Comparison of ENCODE assay signal across 22 cellular contexts in genomic region chr3:133910422-133910821, GRCh38. TPM values are rescaled to one million over a fixed set of nuclear protein-coding genes. Genes with fewer than 3 reads are reported as not detected.
DNase-seq lines count a peak whose midpoint lies in the region; ATAC-seq and TF ChIP-seq lines count a peak whose summit lies in the region.
"Had no signal": no experiment of that assay in that cellular context is flagged by ENCODE, and none has a peak within 500 bp of the region (broad histone marks: within the 10 kb centered on the region; RNA-seq: fewer than 3 reads in every experiment).

No MANE protein-coding gene starts in this region.

- no peaks in the 10 kb centered on the region for H3K36me3 Mint-ChIP-seq in chondrocyte (ENCODE audit: low read depth)
- no peaks in the 10 kb centered on the region for H3K36me3 Mint-ChIP-seq in neural progenitor cell
- H3K36me3 Mint-ChIP-seq: activated naive CD8-positive, alpha-beta T cell had no signal

- TF ChIP-seq CTCF in LNCaP clone FGC (IDR thresholded peaks at IDR 0.05; ENCODE audit: control insufficient read depth, extremely low read depth, insufficient read depth): peak; percentile 47
- TF ChIP-seq CTCF in chondrocyte (IDR thresholded peaks at IDR 0.05): peak; percentile 62
- TF ChIP-seq CTCF in neural progenitor cell (IDR thresholded peaks at IDR 0.05): peak; percentile 43

- no peak overlapping the region for H3K27ac ChIP-seq in neural progenitor cell
- H3K27ac ChIP-seq in SJCRH30: no peak overlapping the region
- H3K27ac ChIP-seq: epithelial cell of prostate, RWPE1, thyroid gland had no signal

- H3K9me3 ChIP-seq in neural progenitor cell (ENCODE audit: low read depth): no peaks in the 10 kb centered on the region
- no peaks in the 10 kb centered on the region for H3K9me3 ChIP-seq in SJCRH30 (replicated peaks)
- H3K9me3 ChIP-seq: thyroid gland had no signal

- no peak overlapping the region for H3K4me2 ChIP-seq in neural progenitor cell

- H2AFZ ChIP-seq in neural progenitor cell (replicated peaks): no peak overlapping the region

- H3K4me3 ChIP-seq in LNCaP clone FGC (ENCODE audit: low read depth, low read length) (no peak overlapping the region), neural progenitor cell (no peak overlapping the region), SJCRH30 (no peak overlapping the region)
- H3K4me3 ChIP-seq: thyroid gland had no signal

- H3K9me3 Mint-ChIP-seq in chondrocyte (ENCODE audit: low read depth): no peaks in the 10 kb centered on the region
- no peaks in the 10 kb centered on the region for H3K9me3 Mint-ChIP-seq in neural progenitor cell
- H3K9me3 Mint-ChIP-seq: activated CD4-positive, alpha-beta T cell treated with anti-CD3 and anti-CD28 coated beads, Interleukin-2, amount 10 ng/mL, durations not matched to agents 24 days and 14 days; central memory CD8-positive, alpha-beta T cell had no signal

- DNase-seq in EH (ENCODE audit: low read depth): peak; percentile 4
- no peak for DNase-seq in LNCaP clone FGC (ENCODE audit: low read depth)
- DNase-seq in chondrocyte (ENCODE audit: low spot score): no peak
- DNase-seq in neural progenitor cell (ENCODE audit: low spot score): no peak
- no peak for DNase-seq in SJCRH30
- no peak for DNase-seq in cerebellar nuclear complex (lab: John Stamatoyannopoulos, UW)
- DNase-seq: activated CD4-positive, alpha-beta T cell treated with anti-CD3 and anti-CD28 coated beads, Interleukin-2, amount 10 ng/mL, durations not matched to agents 24 days and 14 days; activated T-cell treated with anti-CD3 and anti-CD28 coated beads, Interleukin-2, amount 50 U/mL, for 1 hour; GOT3; hypothalamus; KG1; NCI-H1694 treated with DMSO at 0.1 percent for 48 hours; retina; stimulated activated CD4-positive, alpha-beta T cell treated with anti-CD3 and anti-CD28 coated beads, Interleukin-2, amount 100 ng/mL, for 48 hours; T-helper 17 cell; thyroid gland had no signal

- H3K79me2 ChIP-seq in neural progenitor cell (ENCODE audit: low read depth): no peaks in the 10 kb centered on the region

- no peaks in the 10 kb centered on the region for H4K20me1 ChIP-seq in neural progenitor cell (ENCODE audit: low read depth)

- H3K9ac ChIP-seq in neural progenitor cell: no peak overlapping the region

- no peaks in the 10 kb centered on the region for H3F3A ChIP-seq in neural progenitor cell (ENCODE audit: low read depth)

- H3K4me3 Mint-ChIP-seq in chondrocyte (ENCODE audit: unreplicated experiment): no peak overlapping the region
- no peak overlapping the region for H3K4me3 Mint-ChIP-seq in neural progenitor cell
- H3K4me3 Mint-ChIP-seq: activated CD4-positive, alpha-beta T cell treated with anti-CD3 and anti-CD28 coated beads, Interleukin-2, amount 10 ng/mL, durations not matched to agents 24 days and 14 days; activated naive CD8-positive, alpha-beta T cell; central memory CD8-positive, alpha-beta T cell; T-helper 17 cell had no signal

- no peak overlapping the region for H3K27ac Mint-ChIP-seq in chondrocyte (ENCODE audit: unreplicated experiment)
- no peak overlapping the region for H3K27ac Mint-ChIP-seq in neural progenitor cell
- H3K27ac Mint-ChIP-seq: activated CD4-positive, alpha-beta T cell treated with anti-CD3 and anti-CD28 coated beads, Interleukin-2, amount 10 ng/mL, durations not matched to agents 24 days and 14 days; activated naive CD8-positive, alpha-beta T cell; T-helper 17 cell had no signal

- no peak for ATAC-seq in GM21360 (IDR thresholded peaks at IDR 0.05; ENCODE audit: unreplicated experiment)
- ATAC-seq: left lobe of liver, T-helper 17 cell had no signal

- no peaks in the 10 kb centered on the region for H3K36me3 ChIP-seq in neural progenitor cell
- H3K36me3 ChIP-seq in SJCRH30: no peaks in the 10 kb centered on the region
- H3K36me3 ChIP-seq: thyroid gland had no signal

- H3K27me3 Mint-ChIP-seq in chondrocyte (ENCODE audit: low read depth) (peaks cover 4% of the 10 kb centered on the region), neural progenitor cell (ENCODE audit: insufficient read depth, low read depth) (peaks cover 4% of the 10 kb centered on the region)

- H3K4me1 Mint-ChIP-seq in chondrocyte (ENCODE audit: low read depth) (no peaks in the 10 kb centered on the region), neural progenitor cell (peaks cover 5% of the 10 kb centered on the region)
- H3K4me1 Mint-ChIP-seq: activated CD4-positive, alpha-beta T cell treated with anti-CD3 and anti-CD28 coated beads, Interleukin-2, amount 10 ng/mL, durations not matched to agents 24 days and 14 days; central memory CD8-positive, alpha-beta T cell; T-helper 17 cell had no signal

- H3K4me1 ChIP-seq in neural progenitor cell: no peaks in the 10 kb centered on the region
- H3K4me1 ChIP-seq in SJCRH30: no peaks in the 10 kb centered on the region
- H3K4me1 ChIP-seq: thyroid gland had no signal

- no peaks in the 10 kb centered on the region for H3K27me3 ChIP-seq in neural progenitor cell
- no peaks in the 10 kb centered on the region for H3K27me3 ChIP-seq in SJCRH30
- H3K27me3 ChIP-seq: thyroid gland had no signal

RNA-seq across cellular contexts. Expression of gene RAB6B, which starts 14.7 kb away (rescaled TPM):
- 16.2 to 29.6 TPM (median 25.7 TPM) in 3 replicates for total RNA-seq in chondrocyte
- 7.7 and 10.1 TPM in 2 replicates for total RNA-seq in neural progenitor cell (ENCODE audit: low replicate concordance)
- 0.58 and 1.4 TPM in 2 replicates for total RNA-seq in SJCRH30 (2014; rRNA removed; shearing (Covaris generic))
